Comparison of ENCODE assay signal across 7 cellular contexts in the genomic region with DNA sequence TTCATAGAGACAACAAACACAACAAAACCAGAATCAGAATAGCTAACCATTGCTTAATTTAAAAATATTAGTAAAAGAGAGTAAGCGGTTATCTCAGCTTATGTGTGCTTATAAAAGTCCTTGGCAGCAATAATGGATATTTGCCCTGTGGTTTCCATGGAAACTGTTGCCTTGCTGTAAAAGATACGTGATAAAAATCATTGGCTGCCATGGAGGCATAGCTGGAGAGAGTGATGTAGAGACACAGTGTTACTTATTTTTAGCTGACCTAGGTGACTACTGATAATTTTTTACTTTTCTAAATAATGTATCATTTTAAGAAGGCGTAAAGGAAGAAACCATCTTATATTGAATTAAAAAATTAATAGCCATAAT.
DNase-seq lines count a peak whose midpoint lies in the region; ATAC-seq and TF ChIP-seq lines count a peak whose summit lies in the region.

No MANE protein-coding gene starts in this region.

- DNase-seq in KBM-7: peak; percentile 30
- peak; percentile 29 for DNase-seq in OCI-M1 (lab: John Stamatoyannopoulos, UW)
- DNase-seq in foreskin fibroblast: peak; percentile 7 to 48
- no peak for DNase-seq in suprapubic skin (ENCODE audit: low spot score in 2 of 2)
- no peak for DNase-seq in activated CD4-positive, CD25-positive, alpha-beta regulatory T cell treated with anti-CD3 and anti-CD28 coated beads, Interleukin-2, amount 50 U/mL, for 72 hours
- DNase-seq in activated CD4-positive, alpha-beta memory T cell treated with anti-CD3 and anti-CD28 coated beads for 36 hours: no peak

- intact Hi-C loops in activated CD4-positive, alpha-beta memory T cell treated with anti-CD3 and anti-CD28 coated beads for 36 hours (cut with micrococcal nuclease): no loop called here

- 43% methylated on average over 3 of the region's 3 CpGs for WGBS in suprapubic skin

- H3K4me3 ChIP-seq in foreskin fibroblast (ENCODE audit: low read depth in 1 of 2, low read length in 2 of 2) (no peak overlapping the region), suprapubic skin (no peak overlapping the region)

- ATAC-seq in HG02571 (IDR thresholded peaks at IDR 0.05; ENCODE audit: unreplicated experiment): no peak

- peak overlapping the region; percentile 7 for H3K27ac ChIP-seq in suprapubic skin

- TF ChIP-seq POLR2A in suprapubic skin (IDR thresholded peaks at IDR 0.05): no peak

- H3K36me3 ChIP-seq in suprapubic skin: no peaks in the 10 kb centered on the region

- H3K9me3 Mint-ChIP-seq in activated CD4-positive, alpha-beta memory T cell treated with anti-CD3 and anti-CD28 coated beads for 36 hours: peaks cover 2% of the 10 kb centered on the region

- H3K9me3 ChIP-seq in suprapubic skin: no peaks in the 10 kb centered on the region

- H3K4me3 Mint-ChIP-seq in activated CD4-positive, alpha-beta memory T cell treated with anti-CD3 and anti-CD28 coated beads for 36 hours: no peak overlapping the region

- peaks cover 10% of the 10 kb centered on the region for H3K4me1 ChIP-seq in suprapubic skin

- peaks cover 5% of the 10 kb centered on the region for H3K36me3 Mint-ChIP-seq in activated CD4-positive, alpha-beta memory T cell treated with anti-CD3 and anti-CD28 coated beads for 36 hours

- CTCF ChIA-PET in activated CD4-positive, alpha-beta memory T cell treated with anti-CD3 and anti-CD28 coated beads for 36 hours (lab: Charles Lee): interaction anchor here (2.5 kb wide), 1 partner anchor 9 kb away, joined by 17 read pairs; no protein-coding TSS in a partner anchor

- H3K27me3 ChIP-seq in suprapubic skin: no peaks in the 10 kb centered on the region

- no peaks in the 10 kb centered on the region for H3K27me3 Mint-ChIP-seq in activated CD4-positive, alpha-beta memory T cell treated with anti-CD3 and anti-CD28 coated beads for 36 hours

- H3K27ac Mint-ChIP-seq in activated CD4-positive, alpha-beta memory T cell treated with anti-CD3 and anti-CD28 coated beads for 36 hours: no peak overlapping the region

- POLR2A ChIA-PET in activated CD4-positive, alpha-beta memory T cell treated with anti-CD3 and anti-CD28 coated beads for 36 hours (lab: Charles Lee): no interaction called here

- TF ChIP-seq CTCF in foreskin fibroblast (IDR thresholded peaks at IDR 0.05; ENCODE audit: low read depth, low read length) (no peak), suprapubic skin (IDR thresholded peaks at IDR 0.05) (no peak)

- in situ Hi-C loops in KBM-7 (cut with MboI; ENCODE audit: low pct_unique_long_range_greater_than_20kb, low sequenced_read_pairs): no loop called here

- no peak for TF ChIP-seq EP300 in suprapubic skin (IDR thresholded peaks at IDR 0.05)

- peaks cover 16% of the 10 kb centered on the region for H3K4me1 Mint-ChIP-seq in activated CD4-positive, alpha-beta memory T cell treated with anti-CD3 and anti-CD28 coated beads for 36 hours (ENCODE audit: low read depth)

Comparison
In these comparisons a context has a peak if more than half of its experiments do, and no peak if none do; other contexts are left out.
1. DNase-seq: peak in KBM-7 (single experiment), OCI-M1 (single experiment) and foreskin fibroblast (2 of 2); none in suprapubic skin (0 of 2), activated CD4-positive, CD25-positive, alpha-beta regulatory T cell treated with anti-CD3 and anti-CD28 coated beads, Interleukin-2, amount 50 U/mL, for 72 hours (single experiment) and activated CD4-positive, alpha-beta memory T cell treated with anti-CD3 and anti-CD28 coated beads for 36 hours (single experiment).